In genomic region chr3:156760333-156760732, GRCh38 we compare ENCODE assay signal across 11 cellular contexts.
DNase-seq lines count a peak whose midpoint lies in the region; ATAC-seq and TF ChIP-seq lines count a peak whose summit lies in the region.
"Had no signal": no experiment of that assay in that cellular context is flagged by ENCODE, and none has a peak within 500 bp of the region (broad histone marks: within the 10 kb centered on the region; RNA-seq: fewer than 3 reads in every experiment).

No MANE protein-coding gene starts in this region.

- H3K9me3 Mint-ChIP-seq in activated CD8-positive, alpha-beta T cell treated with anti-CD3 and anti-CD28 coated beads, Interleukin-2, amount 10 ng/mL, durations not matched to agents 7 days and 5 days (ENCODE audit: insufficient read depth), result no peaks in the 10 kb centered on the region
- no peaks in the 10 kb centered on the region for H3K9me3 Mint-ChIP-seq in activated CD8-positive, alpha-beta T cell treated with anti-CD3 and anti-CD28 coated beads for 36 hours
- H3K9me3 Mint-ChIP-seq in type B pancreatic cell (no peaks in the 10 kb centered on the region), CD14-positive monocyte (no peaks in the 10 kb centered on the region)

- no peak overlapping the region for H3K27ac ChIP-seq in caudate nucleus (ENCODE audit: low read depth, low read length)
- H3K27ac ChIP-seq: upper lobe of left lung had no signal

- CTCF ChIA-PET in activated CD8-positive, alpha-beta T cell treated with anti-CD3 and anti-CD28 coated beads, Interleukin-2, amount 10 ng/mL, durations not matched to agents 7 days and 5 days (lab: Charles Lee), result interaction anchor here (1.3 to 1.7 kb wide), 3 partner anchors 12 to 377 kb away, joined by 4 to 6 read pairs (median 5); no protein-coding TSS in a partner anchor
- CTCF ChIA-PET in activated CD8-positive, alpha-beta T cell treated with anti-CD3 and anti-CD28 coated beads for 36 hours (lab: Charles Lee), result no interaction called here

- no peak overlapping the region for H3K4me3 Mint-ChIP-seq in activated CD8-positive, alpha-beta T cell treated with anti-CD3 and anti-CD28 coated beads, Interleukin-2, amount 10 ng/mL, durations not matched to agents 7 days and 5 days
- H3K4me3 Mint-ChIP-seq in activated CD8-positive, alpha-beta T cell treated with anti-CD3 and anti-CD28 coated beads for 36 hours, result no peak overlapping the region
- H3K4me3 Mint-ChIP-seq in type B pancreatic cell (no peak overlapping the region), CD14-positive monocyte (no peak overlapping the region)

- TF ChIP-seq CTCF in activated CD8-positive, alpha-beta T cell treated with anti-CD3 and anti-CD28 coated beads for 36 hours (IDR thresholded peaks at IDR 0.05), result no peak
- TF ChIP-seq CTCF in type B pancreatic cell (conservative IDR thresholded peaks at IDR 0.05) (no peak), CD14-positive monocyte (IDR thresholded peaks at IDR 0.05) (no peak)

- H3K27ac Mint-ChIP-seq in activated CD8-positive, alpha-beta T cell treated with anti-CD3 and anti-CD28 coated beads, Interleukin-2, amount 10 ng/mL, durations not matched to agents 7 days and 5 days, result no peak overlapping the region
- H3K27ac Mint-ChIP-seq in activated CD8-positive, alpha-beta T cell treated with anti-CD3 and anti-CD28 coated beads for 36 hours, result no peak overlapping the region
- H3K27ac Mint-ChIP-seq in type B pancreatic cell (peak overlapping the region; percentile 11), CD14-positive monocyte (no peak overlapping the region)

- peak; percentile 24 for DNase-seq in activated CD8-positive, alpha-beta T cell treated with anti-CD3 and anti-CD28 coated beads, Interleukin-2, amount 10 ng/mL, durations not matched to agents 7 days and 5 days
- no peak for DNase-seq in activated CD8-positive, alpha-beta T cell treated with anti-CD3 and anti-CD28 coated beads for 36 hours
- DNase-seq in NCI-H69 (lab: John Stamatoyannopoulos, UW) (peak; percentile 36), type B pancreatic cell (ENCODE audit: extremely low spot score, unreplicated experiment) (no peak), CD14-positive monocyte (ENCODE audit: low spot score) (no peak), cerebellar nuclear complex (lab: John Stamatoyannopoulos, UW) (no peak), caudate nucleus (lab: John Stamatoyannopoulos, UW) (no peak)
- DNase-seq: activated effector memory CD4-positive, alpha-beta T cell treated with anti-CD3 and anti-CD28 coated beads, Interleukin-2, amount 50 U/mL, for 16 hours; stimulated activated CD4-positive, alpha-beta T cell treated with anti-CD3 and anti-CD28 coated beads, Interleukin-15, amount 100 ng/mL, for 24 hours; upper lobe of left lung had no signal

- H3K27me3 Mint-ChIP-seq in activated CD8-positive, alpha-beta T cell treated with anti-CD3 and anti-CD28 coated beads, Interleukin-2, amount 10 ng/mL, durations not matched to agents 7 days and 5 days (ENCODE audit: low read depth), result peaks cover 2% of the 10 kb centered on the region
- no peaks in the 10 kb centered on the region for H3K27me3 Mint-ChIP-seq in activated CD8-positive, alpha-beta T cell treated with anti-CD3 and anti-CD28 coated beads for 36 hours
- H3K27me3 Mint-ChIP-seq in type B pancreatic cell (no peaks in the 10 kb centered on the region), CD14-positive monocyte (ENCODE audit: low read depth in 3 of 3) (no peaks in the 10 kb centered on the region)

- POLR2A ChIA-PET in activated CD8-positive, alpha-beta T cell treated with anti-CD3 and anti-CD28 coated beads, Interleukin-2, amount 10 ng/mL, durations not matched to agents 7 days and 5 days (lab: Charles Lee), result no interaction called here
- POLR2A ChIA-PET in activated CD8-positive, alpha-beta T cell treated with anti-CD3 and anti-CD28 coated beads for 36 hours (lab: Charles Lee), result no interaction called here

- peaks cover 14% of the 10 kb centered on the region for H3K4me1 Mint-ChIP-seq in activated CD8-positive, alpha-beta T cell treated with anti-CD3 and anti-CD28 coated beads, Interleukin-2, amount 10 ng/mL, durations not matched to agents 7 days and 5 days (ENCODE audit: low read depth)
- H3K4me1 Mint-ChIP-seq in activated CD8-positive, alpha-beta T cell treated with anti-CD3 and anti-CD28 coated beads for 36 hours (ENCODE audit: low read depth), result no peaks in the 10 kb centered on the region
- peaks cover 28% of the 10 kb centered on the region for H3K4me1 Mint-ChIP-seq in type B pancreatic cell (ENCODE audit: unreplicated experiment)
- peaks cover 3% of the 10 kb centered on the region for H3K4me1 Mint-ChIP-seq in CD14-positive monocyte

- intact Hi-C loops in activated CD8-positive, alpha-beta T cell treated with anti-CD3 and anti-CD28 coated beads for 36 hours (cut with micrococcal nuclease), result no loop called here
- intact Hi-C loops in CD14-positive monocyte (cut with micrococcal nuclease), result no loop called here

- no peaks in the 10 kb centered on the region for H3K36me3 Mint-ChIP-seq in activated CD8-positive, alpha-beta T cell treated with anti-CD3 and anti-CD28 coated beads, Interleukin-2, amount 10 ng/mL, durations not matched to agents 7 days and 5 days (ENCODE audit: low read depth)
- no peaks in the 10 kb centered on the region for H3K36me3 Mint-ChIP-seq in activated CD8-positive, alpha-beta T cell treated with anti-CD3 and anti-CD28 coated beads for 36 hours (ENCODE audit: low read depth)
- H3K36me3 Mint-ChIP-seq in type B pancreatic cell (no peaks in the 10 kb centered on the region), CD14-positive monocyte (no peaks in the 10 kb centered on the region)

- ATAC-seq in activated CD8-positive, alpha-beta T cell treated with anti-CD3 and anti-CD28 coated beads, Interleukin-2, amount 10 ng/mL, durations not matched to agents 7 days and 5 days, result no peak
- ATAC-seq in activated CD8-positive, alpha-beta T cell treated with anti-CD3 and anti-CD28 coated beads for 36 hours, result no peak
- ATAC-seq in HG02870 (IDR thresholded peaks at IDR 0.05; ENCODE audit: unreplicated experiment), result peak; percentile 95

Comparison
In these comparisons a context has a peak if more than half of its experiments do, and no peak if none do; other contexts are left out.
1. DNase-seq: peak in activated CD8-positive, alpha-beta T cell treated with anti-CD3 and anti-CD28 coated beads, Interleukin-2, amount 10 ng/mL, durations not matched to agents 7 days and 5 days (single experiment) and NCI-H69 (single experiment); none in activated CD8-positive, alpha-beta T cell treated with anti-CD3 and anti-CD28 coated beads for 36 hours (single experiment), type B pancreatic cell (single experiment), CD14-positive monocyte (single experiment), cerebellar nuclear complex (0 of 2) and caudate nucleus (0 of 61).